Comparison of ENCODE assay signal across 8 cellular contexts in genomic region chr14:81169267-81169666, GRCh38. TPM values are rescaled to one million over a fixed set of nuclear protein-coding genes. Genes with fewer than 3 reads are reported as not detected.
DNase-seq lines count a peak whose midpoint lies in the region; ATAC-seq and TF ChIP-seq lines count a peak whose summit lies in the region.

No MANE protein-coding gene starts in this region.

- H3K4me3 ChIP-seq in right atrium auricular region (peak overlapping the region; percentile 48 to 78), vagina (peak overlapping the region; percentile 64 to 72), MG63 (no peak overlapping the region)

- H3K36me3 Mint-ChIP-seq in chondrocyte (ENCODE audit: low read depth) (no peaks in the 10 kb centered on the region), naive B cell (no peaks in the 10 kb centered on the region)

- H3K27ac ChIP-seq in right atrium auricular region, result peak overlapping the region; percentile 90 to 92
- peak overlapping the region; percentile 87 for H3K27ac ChIP-seq in vagina

- H3K27me3 Mint-ChIP-seq in chondrocyte (ENCODE audit: low read depth) (no peaks in the 10 kb centered on the region), naive B cell (no peaks in the 10 kb centered on the region)

- H3K4me3 Mint-ChIP-seq in chondrocyte (ENCODE audit: unreplicated experiment) (peak overlapping the region; percentile 90), naive B cell (peak overlapping the region; percentile 89 to 96 (median 94))

- H3K27ac Mint-ChIP-seq in chondrocyte (ENCODE audit: unreplicated experiment) (no peak overlapping the region), naive B cell (peak overlapping the region in 4 of 6 donors; percentile 15 to 81 (median 78))

- TF ChIP-seq CTCF in right atrium auricular region (IDR thresholded peaks at IDR 0.05) (no peak), chondrocyte (IDR thresholded peaks at IDR 0.05) (no peak), vagina (IDR thresholded peaks at IDR 0.05) (no peak)

- no peaks in the 10 kb centered on the region for H3K9me3 ChIP-seq in right atrium auricular region
- H3K9me3 ChIP-seq in vagina, result no peaks in the 10 kb centered on the region
- no peaks in the 10 kb centered on the region for H3K9me3 ChIP-seq in MG63

- H3K9me3 Mint-ChIP-seq in chondrocyte (ENCODE audit: low read depth), result no peaks in the 10 kb centered on the region
- H3K9me3 Mint-ChIP-seq in naive B cell, result no peaks in the 10 kb centered on the region

- H3K4me1 ChIP-seq in right atrium auricular region (peaks cover 0 to 13% of the 10 kb centered on the region in 2 donors), vagina (peaks cover 11% of the 10 kb centered on the region)

- intact Hi-C loops in Right ventricle myocardium superior (cut with DNase I) (loop anchor here (10.0 kb wide), 1 partner anchor 174 kb away; no protein-coding TSS in a partner anchor), vagina (cut with DNase I) (no loop called here)

- TF ChIP-seq POLR2A in vagina (IDR thresholded peaks at IDR 0.05), result no peak

- no peaks in the 10 kb centered on the region for H3K36me3 ChIP-seq in right atrium auricular region
- H3K36me3 ChIP-seq in vagina, result no peaks in the 10 kb centered on the region
- no peaks in the 10 kb centered on the region for H3K36me3 ChIP-seq in MG63

- H3K27me3 ChIP-seq in right atrium auricular region, result no peaks in the 10 kb centered on the region
- no peaks in the 10 kb centered on the region for H3K27me3 ChIP-seq in vagina
- H3K27me3 ChIP-seq in MG63, result no peaks in the 10 kb centered on the region

- peaks cover 37% of the 10 kb centered on the region for H3K4me1 Mint-ChIP-seq in chondrocyte (ENCODE audit: low read depth)
- peaks cover 22 to 30% (median 24%) of the 10 kb centered on the region in 3 donors for H3K4me1 Mint-ChIP-seq in naive B cell

- ATAC-seq in Right ventricle myocardium superior (ENCODE audit: poor library complexity) (no peak), naive B cell (ENCODE audit: low read depth in 2 of 2) (no peak), GM21367 (IDR thresholded peaks at IDR 0.05; ENCODE audit: unreplicated experiment) (no peak)

- DNase-seq in right atrium auricular region (ENCODE audit: low spot score) (no peak), Right ventricle myocardium superior (no peak), chondrocyte (ENCODE audit: low spot score) (no peak), naive B cell (no peak), vagina (ENCODE audit: extremely low spot score in 2 of 2) (no peak), MG63 (no peak), kidney tubule cell (ENCODE audit: low spot score) (no peak)

RNA-seq across cellular contexts. Expression of gene GTF2A1, which starts 51.5 kb away (rescaled TPM):
- total RNA-seq in right atrium auricular region, result 10 to 100 TPM; 14.6 to 17.1 TPM
- 17.1 TPM for total RNA-seq in Right ventricle myocardium superior
- total RNA-seq in chondrocyte, result 38.6 to 43.0 TPM (median 42.4 TPM) in 3 replicates
- 10 to 100 TPM in 5 of 6 donors, 1 to 10 TPM in 1; 7.5 to 18.6 (median 13.0) TPM for polyA plus RNA-seq in naive B cell (ENCODE audit: low read depth in 6 of 6)
- 21.6 TPM for total RNA-seq in vagina
- total RNA-seq in MG63 (2014; rRNA removed; shearing (Covaris generic); ENCODE audit: low replicate concordance), result 16.1 and 22.8 TPM in 2 replicates
